8 cellular contexts compared by ENCODE assay signal in the genomic region with DNA sequence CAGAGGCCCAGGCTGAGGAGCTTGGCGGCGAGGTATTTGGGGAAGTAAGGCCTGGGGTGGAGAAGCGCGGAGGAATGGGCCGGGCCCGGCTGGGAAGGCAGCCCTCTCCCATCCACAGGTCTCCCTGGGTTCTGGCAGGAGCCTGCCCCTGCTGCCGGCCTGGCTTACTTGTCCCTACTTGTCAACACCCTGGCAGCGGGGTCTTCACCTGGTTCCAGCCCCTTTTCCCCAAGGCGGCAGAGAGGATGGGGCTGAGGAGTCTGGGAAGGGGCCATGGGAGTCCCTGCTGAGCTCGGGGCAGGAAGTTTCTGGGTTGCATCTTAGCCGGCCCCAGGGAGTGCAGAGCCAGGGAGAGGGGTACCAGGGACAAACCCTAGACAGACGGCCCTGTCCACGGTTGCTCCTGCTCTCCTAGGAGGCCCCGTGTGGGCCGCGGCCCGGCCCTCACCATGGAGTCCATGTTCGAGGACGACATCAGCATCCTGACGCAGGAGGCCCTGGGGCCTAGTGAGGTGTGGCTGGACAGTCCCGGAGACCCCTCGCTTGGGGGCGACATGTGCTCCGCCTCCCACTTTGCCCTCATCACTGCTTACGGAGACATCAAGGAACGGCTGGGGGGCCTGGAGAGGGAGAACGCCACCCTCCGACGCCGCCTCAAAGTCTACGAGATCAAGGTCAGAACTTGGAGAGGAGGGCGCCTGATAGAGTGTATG. TPM values are rescaled to one million over a fixed set of nuclear protein-coding genes. Genes with fewer than 3 reads are reported as not detected.
DNase-seq lines count a peak whose midpoint lies in the region; ATAC-seq and TF ChIP-seq lines count a peak whose summit lies in the region.

No MANE protein-coding gene starts in this region.

- H3K27ac ChIP-seq in heart right ventricle, result peak overlapping the region; percentile 94 to 99 (median 94)
- H3K27ac ChIP-seq in uterus, result peak overlapping the region; percentile 84 to 88

- intact Hi-C loops in heart right ventricle (cut with DNase I) (loop anchor here in 4 of 10 donors (5.0 to 10.0 kb wide), 3 partner anchors 89 to 109 kb away; no protein-coding TSS in a partner anchor), Right ventricle myocardium superior (cut with DNase I) (no loop called here), uterus (cut with DNase I; ENCODE audit: low total_unique reads) (no loop called here)

- H3K9me3 ChIP-seq in heart right ventricle (no peaks in the 10 kb centered on the region), uterus (no peaks in the 10 kb centered on the region)

- H3K4me3 ChIP-seq in heart right ventricle, result peak overlapping the region; percentile 0 to 100 (median 98)
- H3K4me3 ChIP-seq in uterus, result peak overlapping the region; percentile 78 to 86

- peak in 3 of 8 donors; percentile 1 to 2 (median 2) for ATAC-seq in heart right ventricle
- no peak for ATAC-seq in Right ventricle myocardium superior (ENCODE audit: poor library complexity)
- no peak for ATAC-seq in central memory CD8-positive, alpha-beta T cell (replicated peaks; ENCODE audit: extremely low read depth, poor library complexity, severe bottlenecking)
- no peak for ATAC-seq in GM21619 (IDR thresholded peaks at IDR 0.05; ENCODE audit: unreplicated experiment)

- peaks cover 0 to 42% (median 9%) of the 10 kb centered on the region in 9 donors for H3K36me3 ChIP-seq in heart right ventricle
- no peaks in the 10 kb centered on the region for H3K36me3 ChIP-seq in uterus

- H3K4me1 Mint-ChIP-seq in central memory CD8-positive, alpha-beta T cell, result peaks cover 71% of the 10 kb centered on the region
- peaks cover 21% of the 10 kb centered on the region for H3K4me1 Mint-ChIP-seq in mesothelial cell of epicardium

- peak overlapping the region; percentile 75 for H3K27ac Mint-ChIP-seq in central memory CD8-positive, alpha-beta T cell (ENCODE audit: low read depth)
- H3K27ac Mint-ChIP-seq in mesothelial cell of epicardium, result peak overlapping the region; percentile 78

- H3K27me3 Mint-ChIP-seq in central memory CD8-positive, alpha-beta T cell, result no peaks in the 10 kb centered on the region
- no peaks in the 10 kb centered on the region for H3K27me3 Mint-ChIP-seq in mesothelial cell of epicardium (ENCODE audit: low read depth)

- 47 to 61% methylated on average over 32 of the region's 32 CpGs for WGBS in heart right ventricle, 2 donors

- no peak for DNase-seq in heart right ventricle
- DNase-seq in Right ventricle myocardium superior, result no peak
- DNase-seq in central memory CD8-positive, alpha-beta T cell (ENCODE audit: low spot score in 2 of 2), result no peak
- DNase-seq in mesothelial cell of epicardium (ENCODE audit: low spot score in 2 of 2, unreplicated experiment in 2 of 2), result no peak
- DNase-seq in uterus, result peak in 1 of 2 donors; percentile 22
- no peak for DNase-seq in NCI-H2029 (lab: John Stamatoyannopoulos, UW)
- DNase-seq in occipital lobe (lab: John Stamatoyannopoulos, UW), result no peak

- H3K36me3 Mint-ChIP-seq in central memory CD8-positive, alpha-beta T cell (ENCODE audit: insufficient read depth), result peaks cover 25% of the 10 kb centered on the region
- peaks cover 5% of the 10 kb centered on the region for H3K36me3 Mint-ChIP-seq in mesothelial cell of epicardium

- H3K4me1 ChIP-seq in heart right ventricle (peaks cover 0 to 47% (median 37%) of the 10 kb centered on the region in 9 donors), uterus (peaks cover 0 to 3% of the 10 kb centered on the region in 2 donors)

- H3K27me3 ChIP-seq in heart right ventricle (no peaks in the 10 kb centered on the region), uterus (no peaks in the 10 kb centered on the region)

- no peak for TF ChIP-seq POLR2A in uterus (IDR thresholded peaks at IDR 0.05)

- TF ChIP-seq CTCF in heart right ventricle (IDR thresholded peaks at IDR 0.05) (no peak), mesothelial cell of epicardium (IDR thresholded peaks at IDR 0.05; ENCODE audit: unreplicated experiment) (no peak), uterus (IDR thresholded peaks at IDR 0.05) (no peak)

- peak overlapping the region; percentile 91 for H3K4me3 Mint-ChIP-seq in central memory CD8-positive, alpha-beta T cell
- H3K4me3 Mint-ChIP-seq in mesothelial cell of epicardium, result peak overlapping the region; percentile 78

- H3K9me3 Mint-ChIP-seq in central memory CD8-positive, alpha-beta T cell, result no peaks in the 10 kb centered on the region
- H3K9me3 Mint-ChIP-seq in mesothelial cell of epicardium, result no peaks in the 10 kb centered on the region

RNA-seq across cellular contexts. Expression of gene TBKBP1, which starts 1.9 kb away (rescaled TPM):
- total RNA-seq in heart right ventricle (10 to 100 TPM in 9 of 10 donors, 1 to 10 TPM in 1; 8.4 to 19.9 (median 12.6) TPM), Right ventricle myocardium superior (16.3 TPM), mesothelial cell of epicardium (49.8 to 53.9 TPM (median 52.7 TPM) in 3 replicates), uterus (10 to 100 TPM in 2 of 4 donors, 1 to 10 TPM in 2; 2.6 to 24.8 (median 10.7) TPM), occipital lobe (11.5 TPM)
- 10 to 100 TPM in 1 of 2 donors, 1 to 10 TPM in 1; 9.9 to 27.9 TPM for polyA plus RNA-seq in heart right ventricle

RNA-seq across cellular contexts. Expression of gene TBX21, which starts 37.2 kb away (rescaled TPM):
- total RNA-seq in heart right ventricle (1 to 10 TPM in 1 of 10 donors, under 1 TPM in 5, not detected in 4; 0.11 to 2.0 (median 0.29) TPM), Right ventricle myocardium superior (0.32 TPM), mesothelial cell of epicardium (not detected in 3 replicates), uterus (under 1 TPM in 2 of 4 donors, not detected in 2; 0.49 to 0.51 TPM), occipital lobe (not detected)
- under 1 TPM; 0.07 to 0.15 TPM for polyA plus RNA-seq in heart right ventricle

RNA-seq across cellular contexts. Expression of gene KPNB1, which starts 46.1 kb away (rescaled TPM):
- total RNA-seq in heart right ventricle (100 to 1,000 TPM; 167 to 236 (median 190) TPM), Right ventricle myocardium superior (160 TPM), mesothelial cell of epicardium (284 to 314 TPM (median 302 TPM) in 3 replicates), uterus (100 to 1,000 TPM in 3 of 4 donors, 10 to 100 TPM in 1; 55.6 to 313 (median 209) TPM), occipital lobe (163 TPM)
- 10 to 100 TPM; 30.6 to 66.4 TPM for polyA plus RNA-seq in heart right ventricle
